Comparison of ENCODE assay signal across 17 cellular contexts in the genomic region with DNA sequence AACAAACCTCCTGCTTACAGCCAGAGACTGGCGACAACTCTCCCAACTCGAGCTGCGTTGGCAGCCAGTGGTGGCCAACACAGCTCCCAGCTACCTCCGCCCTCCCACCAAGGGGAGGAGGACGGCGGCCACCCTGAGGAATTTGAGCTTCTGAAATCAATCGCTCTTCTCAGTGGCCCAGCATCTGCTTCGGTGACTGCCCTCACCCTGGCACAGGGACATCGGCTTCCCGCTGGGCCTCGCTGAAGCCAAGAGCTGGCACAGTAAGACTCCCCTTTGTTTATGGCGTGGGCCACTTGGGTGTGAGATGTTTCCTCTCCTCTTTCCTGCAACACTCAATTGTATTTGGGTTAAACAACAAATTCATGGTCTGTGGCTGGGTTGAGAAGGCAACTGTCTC.
"Had no signal": no experiment of that assay in that cellular context is flagged by ENCODE, and none has a peak within 500 bp of the region (broad histone marks: within the 10 kb centered on the region; RNA-seq: fewer than 3 reads in every experiment).

No MANE protein-coding gene starts in this region.

- H3K27ac Mint-ChIP-seq: activated CD4-positive, alpha-beta memory T cell treated with anti-CD3 and anti-CD28 coated beads, Interleukin-2, amount 10 ng/mL, durations not matched to agents 7 days and 5 days; activated naive CD8-positive, alpha-beta T cell treated with anti-CD3 and anti-CD28 coated beads for 36 hours; activated T-cell treated with anti-CD3 and anti-CD28 coated beads, Interleukin-2, amount 50 U/mL, for 72 hours; progenitor cell of endocrine pancreas had no signal

- H3K4me1 ChIP-seq: foreskin keratinocyte, heart right ventricle, right lobe of liver, upper lobe of right lung had no signal

- H3K4me3 ChIP-seq: heart right ventricle, right lobe of liver, upper lobe of right lung had no signal

- H3K27me3 Mint-ChIP-seq: activated CD4-positive, alpha-beta memory T cell treated with anti-CD3 and anti-CD28 coated beads, Interleukin-2, amount 10 ng/mL, durations not matched to agents 7 days and 5 days; activated naive CD8-positive, alpha-beta T cell treated with anti-CD3 and anti-CD28 coated beads for 36 hours had no signal

- H3K4me1 Mint-ChIP-seq: activated CD4-positive, alpha-beta memory T cell treated with anti-CD3 and anti-CD28 coated beads, Interleukin-2, amount 10 ng/mL, durations not matched to agents 7 days and 5 days; activated naive CD8-positive, alpha-beta T cell treated with anti-CD3 and anti-CD28 coated beads for 36 hours; naive B cell had no signal

- H3K36me3 ChIP-seq: heart right ventricle, neutrophil, right lobe of liver, upper lobe of right lung had no signal

- H3K4me3 Mint-ChIP-seq: activated CD4-positive, alpha-beta memory T cell treated with anti-CD3 and anti-CD28 coated beads, Interleukin-2, amount 10 ng/mL, durations not matched to agents 7 days and 5 days; activated naive CD8-positive, alpha-beta T cell treated with anti-CD3 and anti-CD28 coated beads for 36 hours; activated T-cell treated with anti-CD3 and anti-CD28 coated beads, Interleukin-2, amount 50 U/mL, for 72 hours; naive B cell had no signal

- ATAC-seq: activated T-cell treated with anti-CD3 and anti-CD28 coated beads, Interleukin-2, amount 50 U/mL, for 72 hours; foreskin keratinocyte; heart right ventricle; right lobe of liver; stimulated activated naive CD8-positive, alpha-beta T cell treated with anti-CD3 and anti-CD28 coated beads, Interleukin-15, Interleukin-2, amounts not matched to agents 100 U/mL and 50 U/mL, for 24 hours; upper lobe of right lung had no signal

- H3K27ac ChIP-seq: foreskin keratinocyte, heart right ventricle, neutrophil, right lobe of liver, upper lobe of right lung had no signal

- H3K36me3 Mint-ChIP-seq: activated naive CD8-positive, alpha-beta T cell treated with anti-CD3 and anti-CD28 coated beads for 36 hours had no signal

- DNase-seq: activated CD4-positive, alpha-beta memory T cell treated with anti-CD3 and anti-CD28 coated beads, Interleukin-2, amount 10 ng/mL, durations not matched to agents 7 days and 5 days; activated CD4-positive, alpha-beta T cell treated with anti-CD3 and anti-CD28 coated beads for 1 hour; activated gamma-delta T cell treated with Interleukin-2 at 50 U/mL for 16 hours; activated naive CD8-positive, alpha-beta T cell treated with anti-CD3 and anti-CD28 coated beads for 36 hours; activated T-cell treated with anti-CD3 and anti-CD28 coated beads, Interleukin-2, amount 50 U/mL, for 72 hours; aorta; foreskin keratinocyte; heart right ventricle; naive B cell; right lobe of liver; stimulated activated CD4-positive, alpha-beta T cell treated with anti-CD3 and anti-CD28 coated beads, Interleukin-4, amount 100 ng/mL, for 1 hour; stimulated activated CD8-positive, alpha-beta memory T cell treated with anti-CD3 and anti-CD28 coated beads, Interleukin-4, amount 100 ng/mL, for 48 hours; stimulated activated naive CD8-positive, alpha-beta T cell treated with anti-CD3 and anti-CD28 coated beads, Interleukin-15, Interleukin-2, amounts not matched to agents 100 U/mL and 50 U/mL, for 24 hours; T1000; upper lobe of right lung had no signal

- H3K9me3 ChIP-seq: neutrophil, right lobe of liver, upper lobe of right lung had no signal

- H3K27me3 ChIP-seq: foreskin keratinocyte, neutrophil, right lobe of liver, upper lobe of right lung had no signal

- H3K9me3 Mint-ChIP-seq: activated CD4-positive, alpha-beta memory T cell treated with anti-CD3 and anti-CD28 coated beads, Interleukin-2, amount 10 ng/mL, durations not matched to agents 7 days and 5 days had no signal
